Comparison of ENCODE assay signal across 20 cellular contexts in the genomic region with DNA sequence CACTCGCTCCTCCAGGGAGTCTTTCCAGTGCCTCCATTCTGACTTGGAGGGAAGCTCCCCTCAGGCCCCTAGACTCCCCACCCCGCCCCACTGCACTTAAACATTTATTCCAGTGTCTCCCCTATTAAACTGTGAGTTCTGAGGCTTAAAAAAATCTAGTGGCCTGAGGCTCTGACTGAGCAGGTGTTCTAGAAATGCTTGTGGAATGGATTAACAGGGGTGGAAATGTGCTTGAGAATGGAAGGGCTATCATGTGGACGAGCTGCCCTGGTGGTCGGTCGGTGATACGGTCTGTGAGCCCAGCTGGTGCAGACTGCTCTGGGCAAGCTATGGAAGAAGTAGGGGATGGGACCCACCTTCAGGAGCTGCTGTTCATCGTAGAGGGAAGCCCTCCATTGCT.
"Had no signal": no experiment of that assay in that cellular context is flagged by ENCODE, and none has a peak within 500 bp of the region (broad histone marks: within the 10 kb centered on the region; RNA-seq: fewer than 3 reads in every experiment).

No MANE protein-coding gene starts in this region.

- H3K27me3 ChIP-seq: hepatocyte, suprapubic skin, thyroid gland had no signal

- H3K4me3 Mint-ChIP-seq: natural killer cell; neural crest cell; stimulated activated effector memory CD8-positive, alpha-beta T cell treated with anti-CD3 and anti-CD28 coated beads, Interleukin-12 subunit alpha, Interleukin-12 subunit beta, amount 100 ng/mL, for 72 hours; type B pancreatic cell had no signal

- ATAC-seq: left cardiac atrium; lower lobe of right lung; natural killer cell; stimulated activated effector memory CD8-positive, alpha-beta T cell treated with anti-CD3 and anti-CD28 coated beads, Interleukin-12 subunit alpha, Interleukin-12 subunit beta, amount 100 ng/mL, for 72 hours; stimulated activated naive CD8-positive, alpha-beta T cell treated with anti-CD3 and anti-CD28 coated beads, Interleukin-15, Interleukin-2, amounts not matched to agents 100 U/mL and 50 U/mL, for 24 hours had no signal

- H2AFZ ChIP-seq: hepatocyte had no signal

- H3K4me1 Mint-ChIP-seq: natural killer cell; stimulated activated effector memory CD8-positive, alpha-beta T cell treated with anti-CD3 and anti-CD28 coated beads, Interleukin-12 subunit alpha, Interleukin-12 subunit beta, amount 100 ng/mL, for 72 hours had no signal

- H3K36me3 Mint-ChIP-seq: natural killer cell had no signal

- H3K27ac ChIP-seq: coronary artery, hepatocyte, left ventricle myocardium inferior, lower lobe of right lung, suprapubic skin had no signal

- H3K4me3 ChIP-seq: coronary artery, hepatocyte, left ventricle myocardium inferior, lower lobe of right lung, smooth muscle cell, suprapubic skin, thyroid gland had no signal

- H3K4me1 ChIP-seq: left ventricle myocardium inferior, lower lobe of right lung had no signal

- DNase-seq: effector CD4-positive, alpha-beta T cell; foreskin melanocyte; head of caudate nucleus; kidney; left cardiac atrium; left ventricle myocardium inferior; lower lobe of right lung; mesendoderm; natural killer cell; posterior cingulate gyrus; stimulated activated CD4-positive, alpha-beta T cell treated with anti-CD3 and anti-CD28 coated beads, Interleukin-2, amount 100 ng/mL, for 48 hours; stimulated activated naive CD8-positive, alpha-beta T cell treated with anti-CD3 and anti-CD28 coated beads, Interleukin-15, Interleukin-2, amounts not matched to agents 100 U/mL and 50 U/mL, for 24 hours; thyroid gland had no signal

- H3K36me3 ChIP-seq: suprapubic skin, thyroid gland had no signal

- H3K27ac Mint-ChIP-seq: type B pancreatic cell had no signal

- H3K9me3 Mint-ChIP-seq: natural killer cell; neural crest cell; stimulated activated effector memory CD8-positive, alpha-beta T cell treated with anti-CD3 and anti-CD28 coated beads, Interleukin-12 subunit alpha, Interleukin-12 subunit beta, amount 100 ng/mL, for 72 hours; type B pancreatic cell had no signal

- H3K79me2 ChIP-seq: hepatocyte had no signal

- H3K4me2 ChIP-seq: hepatocyte, smooth muscle cell had no signal

- H3K9me3 ChIP-seq: left ventricle myocardium inferior, lower lobe of right lung, suprapubic skin, thyroid gland had no signal
